11 cellular contexts compared by ENCODE assay signal in genomic region chr2:54546925-54547324, GRCh38.
DNase-seq lines count a peak whose midpoint lies in the region; ATAC-seq and TF ChIP-seq lines count a peak whose summit lies in the region.
"Had no signal": no experiment of that assay in that cellular context is flagged by ENCODE, and none has a peak within 500 bp of the region (broad histone marks: within the 10 kb centered on the region; RNA-seq: fewer than 3 reads in every experiment).

No MANE protein-coding gene starts in this region.

- no peak overlapping the region for H3K4me3 ChIP-seq in astrocyte of the spinal cord (ENCODE audit: low read depth, low read length)
- H3K4me3 ChIP-seq in right cardiac atrium (ENCODE audit: low read length) = no peak overlapping the region
- no peak overlapping the region for H3K4me3 ChIP-seq in Peyer's patch
- no peak overlapping the region for H3K4me3 ChIP-seq in vagina

- H3K9me3 ChIP-seq in right cardiac atrium (ENCODE audit: control insufficient read depth, low read length) = no peaks in the 10 kb centered on the region
- no peaks in the 10 kb centered on the region for H3K9me3 ChIP-seq in Peyer's patch
- no peaks in the 10 kb centered on the region for H3K9me3 ChIP-seq in vagina

- in situ Hi-C loops in astrocyte of the spinal cord (cut with HindIII; ENCODE audit: low sequenced_read_pairs) = no loop called here

- H3K27ac ChIP-seq in right cardiac atrium (ENCODE audit: low read length) = no peak overlapping the region
- peak overlapping the region in 2 of 4 donors; percentile 67 to 78 for H3K27ac ChIP-seq in Peyer's patch
- H3K27ac ChIP-seq in vagina = no peak overlapping the region
- H3K27ac ChIP-seq: C4-2B had no signal

- peak; percentile 71 for ATAC-seq in GM18498 (IDR thresholded peaks at IDR 0.05; ENCODE audit: unreplicated experiment)
- ATAC-seq in GM19463 (IDR thresholded peaks at IDR 0.05; ENCODE audit: unreplicated experiment) = peak; percentile 44
- peak; percentile 53 for ATAC-seq in HG03139 (IDR thresholded peaks at IDR 0.05; ENCODE audit: unreplicated experiment)
- ATAC-seq in right cardiac atrium = no peak

- TF ChIP-seq CTCF in astrocyte of the spinal cord (IDR thresholded peaks at IDR 0.05; ENCODE audit: low read depth, low read length) (no peak), Peyer's patch (IDR thresholded peaks at IDR 0.05) (no peak), vagina (IDR thresholded peaks at IDR 0.05) (no peak)

- no peaks in the 10 kb centered on the region for H3K36me3 ChIP-seq in Peyer's patch
- H3K36me3 ChIP-seq in vagina = no peaks in the 10 kb centered on the region

- TF ChIP-seq POLR2A in Peyer's patch (IDR thresholded peaks at IDR 0.05) (no peak), vagina (IDR thresholded peaks at IDR 0.05) (no peak)

- intact Hi-C loops in right cardiac atrium (cut with DNase I) = no loop called here
- intact Hi-C loops in vagina (cut with DNase I) = no loop called here

- H3K4me1 ChIP-seq in right cardiac atrium (ENCODE audit: control insufficient read depth, insufficient read depth, low read length) (peaks cover 33% of the 10 kb centered on the region), Peyer's patch (peaks cover 0 to 71% (median 3%) of the 10 kb centered on the region in 4 donors), vagina (peaks cover 64% of the 10 kb centered on the region)

- DNase-seq in astrocyte of the spinal cord (ENCODE audit: low read depth, low spot score) (peak; percentile 30), right cardiac atrium (no peak), Peyer's patch (no peak), T-helper 1 cell (no peak), vagina (ENCODE audit: extremely low spot score in 2 of 2) (no peak)
- DNase-seq: NCI-H1436; stimulated activated CD4-positive, alpha-beta T cell treated with anti-CD3 and anti-CD28 coated beads, Interleukin-4, amount 100 ng/mL, for 1 hour had no signal

- no peaks in the 10 kb centered on the region for H3K27me3 ChIP-seq in right cardiac atrium (ENCODE audit: control insufficient read depth, insufficient read depth)
- no peaks in the 10 kb centered on the region for H3K27me3 ChIP-seq in Peyer's patch
- H3K27me3 ChIP-seq in vagina = no peaks in the 10 kb centered on the region

- 22% methylated on average over 1 of the region's 1 CpG for WGBS in right cardiac atrium

Comparison
In these comparisons a context has a peak if more than half of its experiments do, and no peak if none do; other contexts are left out.
1. ATAC-seq: peak in GM18498 (single experiment), GM19463 (single experiment) and HG03139 (single experiment); none in right cardiac atrium (0 of 2).